30 cellular contexts compared by ENCODE assay signal in genomic region chr12:38926501-38926900, GRCh38.
"Had no signal": no experiment of that assay in that cellular context is flagged by ENCODE, and none has a peak within 500 bp of the region (broad histone marks: within the 10 kb centered on the region; RNA-seq: fewer than 3 reads in every experiment).

No MANE protein-coding gene starts in this region.

- H3K36me3 ChIP-seq: adrenal gland, ascending aorta, brain microvascular endothelial cell, breast epithelium, cardiac muscle cell had no signal

- H3K27ac ChIP-seq: adrenal gland, ascending aorta, body of pancreas, brain microvascular endothelial cell, breast epithelium, cardiac muscle cell had no signal

- H3K4me3 ChIP-seq: adrenal gland, ascending aorta, body of pancreas, breast epithelium, cardiac muscle cell had no signal

- H3K9me3 ChIP-seq: adrenal gland, ascending aorta, body of pancreas, breast epithelium had no signal

- DNase-seq: activated effector memory CD4-positive, alpha-beta T cell treated with anti-CD3 and anti-CD28 coated beads, Interleukin-2, amount 50 U/mL, for 16 hours; activated effector memory CD4-positive, alpha-beta T cell treated with Interleukin-2 at 50 U/mL for 16 hours; activated gamma-delta T cell; activated gamma-delta T cell treated with Interleukin-2 at 50 U/mL for 16 hours; activated naive CD4-positive, alpha-beta T cell; activated naive CD4-positive, alpha-beta T cell treated with anti-CD3 and anti-CD28 coated beads for 36 hours; activated naive CD4-positive, alpha-beta T cell treated with anti-CD3 and anti-CD28 coated beads, Interleukin-2, amount 10 ng/mL, durations not matched to agents 7 days and 5 days; activated naive CD4-positive, alpha-beta T cell treated with anti-CD3 and anti-CD28 coated beads, Interleukin-2, amount 50 U/mL, for 16 hours; activated naive CD4-positive, alpha-beta T cell treated with Interleukin-2 at 50 U/mL for 16 hours; activated naive CD8-positive, alpha-beta T cell treated with anti-CD3 and anti-CD28 coated beads for 36 hours; activated naive CD8-positive, alpha-beta T cell treated with anti-CD3 and anti-CD28 coated beads, Interleukin-2, amount 10 ng/mL, durations not matched to agents 7 days and 5 days; activated naive CD8-positive, alpha-beta T cell treated with anti-CD3 and anti-CD28 coated beads, Interleukin-2, amount 50 U/mL, for 24 hours; activated T-cell treated with anti-CD3 and anti-CD28 coated beads, Interleukin-2, amount 50 U/mL, for 1 hour; activated T-cell treated with anti-CD3 and anti-CD28 coated beads, Interleukin-2, amount 50 U/mL, for 24 hours; activated T-cell treated with anti-CD3 and anti-CD28 coated beads, Interleukin-2, amount 50 U/mL, for 4 hours; activated T-cell treated with anti-CD3 and anti-CD28 coated beads, Interleukin-2, amount 50 U/mL, for 48 hours; activated T-cell treated with anti-CD3 and anti-CD28 coated beads, Interleukin-2, amount 50 U/mL, for 72 hours; adrenal gland; amniotic stem cell; amygdala; anterior cingulate cortex; aorta; body of pancreas; brain microvascular endothelial cell; caudate nucleus; central memory CD4-positive, alpha-beta T cell; cerebellar nuclear complex had no signal

- H3K27me3 ChIP-seq: adrenal gland, ascending aorta, body of pancreas, brain microvascular endothelial cell, breast epithelium, cardiac muscle cell had no signal

- H3K4me1 ChIP-seq: adrenal gland, ascending aorta, body of pancreas, breast epithelium had no signal
